Comparison of ENCODE assay signal across 8 cellular contexts in genomic region chr11:28107331-28107725, GRCh38. TPM values are rescaled to one million over a fixed set of nuclear protein-coding genes. Genes with fewer than 3 reads are reported as not detected.
DNase-seq lines count a peak whose midpoint lies in the region; ATAC-seq and TF ChIP-seq lines count a peak whose summit lies in the region.

No MANE protein-coding gene starts in this region.

- peaks cover 26 to 61% (median 57%) of the 10 kb centered on the region in 7 donors for H3K4me1 Mint-ChIP-seq in naive thymus-derived CD4-positive, alpha-beta T cell

- peak overlapping the region; percentile 89 to 98 (median 96) for H3K4me3 Mint-ChIP-seq in naive thymus-derived CD4-positive, alpha-beta T cell

- peaks cover 0 to 1% (median 0%) of the 10 kb centered on the region in 5 donors for H3K36me3 Mint-ChIP-seq in naive thymus-derived CD4-positive, alpha-beta T cell

- intact Hi-C loops in dorsolateral prefrontal cortex (cut with DNase I): no loop called here
- intact Hi-C loops in naive thymus-derived CD4-positive, alpha-beta T cell (cut with micrococcal nuclease): loop anchor here in 1 of 2 donors (1.0 kb wide), 2 partner anchors 8 to 744 kb away; partner anchors contain the start of gene CCDC34

- H3K9me3 ChIP-seq in naive thymus-derived CD4-positive, alpha-beta T cell (ENCODE audit: control insufficient read depth in 2 of 3, low read length in 3 of 3): no peaks in the 10 kb centered on the region

- H3K27me3 ChIP-seq in dorsolateral prefrontal cortex: no peaks in the 10 kb centered on the region
- no peaks in the 10 kb centered on the region for H3K27me3 ChIP-seq in naive thymus-derived CD4-positive, alpha-beta T cell (ENCODE audit: control insufficient read depth in 2 of 2, insufficient read depth in 2 of 2, low read length in 2 of 2)

- CTCF ChIA-PET in naive thymus-derived CD4-positive, alpha-beta T cell (lab: Charles Lee): interaction anchor here (1.2 to 1.6 kb wide), 2 partner anchors 11 to 17 kb away, joined by 4 read pairs; no protein-coding TSS in a partner anchor

- TF ChIP-seq CTCF in HFF-Myc (IDR thresholded peaks at IDR 0.05; ENCODE audit: low read depth, low read length, missing control alignments) (no peak), dorsolateral prefrontal cortex (IDR thresholded peaks at IDR 0.05 in 54 of 56, conservative IDR thresholded peaks at IDR 0.05 in 2 of 56; ENCODE audit: low read depth in 1 of 56, partially characterized antibody in 56 of 56) (no peak)

- no peak for ATAC-seq in naive thymus-derived CD4-positive, alpha-beta T cell

- POLR2A ChIA-PET in naive thymus-derived CD4-positive, alpha-beta T cell (lab: Charles Lee): interaction anchor here (0.7 kb wide), 1 partner anchor 10 kb away, joined by 4 read pairs; no protein-coding TSS in a partner anchor

- no peaks in the 10 kb centered on the region for H3K9me3 Mint-ChIP-seq in naive thymus-derived CD4-positive, alpha-beta T cell

- DNase-seq in NCI-H1417 (lab: John Stamatoyannopoulos, UW) (peak; percentile 61 to 84 (median 70)), NCI-H1417 treated with DMSO at 0.1 percent for 48 hours (lab: John Stamatoyannopoulos, UW) (no peak), HFF-Myc (ENCODE audit: extremely low read depth, low read depth) (no peak), RKO (ENCODE audit: low spot score) (peak; percentile 62), dorsolateral prefrontal cortex (no peak), putamen (ENCODE audit: low spot score) (no peak), SK-N-DZ (ENCODE audit: low spot score) (no peak)
- peak in 7 of 9 donors; percentile 9 to 32 (median 28) for DNase-seq in naive thymus-derived CD4-positive, alpha-beta T cell

- peaks cover 0 to 5% (median 0%) of the 10 kb centered on the region in 3 experiments for H3K36me3 ChIP-seq in naive thymus-derived CD4-positive, alpha-beta T cell (ENCODE audit: control insufficient read depth in 2 of 3, insufficient read depth in 3 of 3, low read length in 3 of 3)

- H3K27me3 Mint-ChIP-seq in naive thymus-derived CD4-positive, alpha-beta T cell: no peaks in the 10 kb centered on the region

- H3K4me1 ChIP-seq in naive thymus-derived CD4-positive, alpha-beta T cell (ENCODE audit: control insufficient read depth in 2 of 2, insufficient read depth in 2 of 2, low read length in 2 of 2): peaks cover 19 to 27% of the 10 kb centered on the region in 2 donors

- H3K27ac Mint-ChIP-seq in naive thymus-derived CD4-positive, alpha-beta T cell: peak overlapping the region; percentile 96 to 100 (median 97)

- H3K4me3 ChIP-seq in HFF-Myc (replicated peaks; ENCODE audit: low read depth, low read length) (peak overlapping the region; percentile 85), dorsolateral prefrontal cortex (peak overlapping the region; percentile 39 to 87 (median 74))
- H3K4me3 ChIP-seq in naive thymus-derived CD4-positive, alpha-beta T cell (ENCODE audit: low read length): peak overlapping the region; percentile 98

- peak overlapping the region in 16 of 59 donors; percentile 4 to 88 (median 78) for H3K27ac ChIP-seq in dorsolateral prefrontal cortex
- H3K27ac ChIP-seq in naive thymus-derived CD4-positive, alpha-beta T cell (ENCODE audit: low read depth, low read length): peak overlapping the region; percentile 92

RNA-seq across cellular contexts. Expression of gene KIF18A, which starts 0.6 kb away (rescaled TPM):
- total RNA-seq in dorsolateral prefrontal cortex: 1 to 10 TPM in 5 of 120 experiments, under 1 TPM in 84, not detected in 31; 0.11 to 1.7 (median 0.39) TPM
- total RNA-seq in naive thymus-derived CD4-positive, alpha-beta T cell: 10 to 100 TPM in 1 of 5 experiments, 1 to 10 TPM in 2, under 1 TPM in 2; 0.59 to 21.3 (median 1.8) TPM
- under 1 TPM; 0.48 to 0.58 TPM for polyA plus RNA-seq in naive thymus-derived CD4-positive, alpha-beta T cell
- polyA plus RNA-seq in SK-N-DZ (2014; cell fraction: cytosol; rRNA removed): 18.9 and 19.6 TPM in 2 replicates
- 24.0 and 29.7 TPM in 2 replicates for polyA plus RNA-seq in SK-N-DZ (2014; cell fraction: nucleus; rRNA removed)

RNA-seq across cellular contexts. Expression of gene METTL15, which starts 0.9 kb away (rescaled TPM):
- total RNA-seq in dorsolateral prefrontal cortex: 10 to 100 TPM; 15.3 to 30.0 (median 22.2) TPM
- total RNA-seq in naive thymus-derived CD4-positive, alpha-beta T cell: 10 to 100 TPM in 4 of 5 experiments, 1 to 10 TPM in 1; 8.4 to 14.9 (median 13.8) TPM
- 1 to 10 TPM; 6.0 TPM for polyA plus RNA-seq in naive thymus-derived CD4-positive, alpha-beta T cell
- polyA plus RNA-seq in SK-N-DZ (2014; cell fraction: cytosol; rRNA removed): 7.9 and 8.9 TPM in 2 replicates
- 2.9 and 6.0 TPM in 2 replicates for polyA plus RNA-seq in SK-N-DZ (2014; cell fraction: nucleus; rRNA removed)

Comparison
In these comparisons a context has a peak if more than half of its experiments do, and no peak if none do; other contexts are left out.
1. DNase-seq: peak in NCI-H1417 (3 of 3), RKO (single experiment) and naive thymus-derived CD4-positive, alpha-beta T cell (7 of 9); none in NCI-H1417 treated with DMSO at 0.1 percent for 48 hours (single experiment), HFF-Myc (single experiment), dorsolateral prefrontal cortex (0 of 10), putamen (single experiment) and SK-N-DZ (single experiment).
2. Peak in every context shown above with its lines, with median percentiles within 50 percentile points of each other: H3K4me3 ChIP-seq.